15 cellular contexts compared by ENCODE assay signal in genomic region chr18:73279499-73279898, GRCh38.
A peak's percentile ranks its signal among the peaks of the same experiment; 100 is the strongest.
DNase-seq lines count a peak whose midpoint lies in the region; ATAC-seq and TF ChIP-seq lines count a peak whose summit lies in the region.
"Had no signal": no experiment of that assay in that cellular context is flagged by ENCODE, and none has a peak within 500 bp of the region (broad histone marks: within the 10 kb centered on the region; RNA-seq: fewer than 3 reads in every experiment).

No MANE protein-coding gene starts in this region.

- peak; percentile 31; the same call in 1 of the 2 replicates for ATAC-seq in PC-3
- ATAC-seq in GM21737 (IDR thresholded peaks at IDR 0.05; ENCODE audit: unreplicated experiment): no peak
- no peak for ATAC-seq in gastrocnemius medialis

- H3K4me1 ChIP-seq in PC-3 (ENCODE audit: insufficient read depth, low read length) (peaks cover 38% of the 10 kb centered on the region), gastrocnemius medialis (no peaks in the 10 kb centered on the region)

- H3K27me3 ChIP-seq in PC-3 (ENCODE audit: low read length): no peaks in the 10 kb centered on the region
- no peaks in the 10 kb centered on the region for H3K27me3 ChIP-seq in gastrocnemius medialis

- H4K20me1 ChIP-seq in PC-3 (ENCODE audit: low read length): no peaks in the 10 kb centered on the region

- no peaks in the 10 kb centered on the region for H3K79me2 ChIP-seq in PC-3 (ENCODE audit: low read length)

- CTCF ChIA-PET in PC-3 (lab: Charles Lee) (no interaction called here), GM10248 (lab: Yijun Ruan, JAX) (no interaction called here)

- BruUV-seq in PC-3 (replicated peaks; lab: Mats Ljungman, UMichigan): no TSS peak

- H3K9me3 ChIP-seq in PC-3 (ENCODE audit: low read length) (no peaks in the 10 kb centered on the region), gastrocnemius medialis (no peaks in the 10 kb centered on the region)

- H3K4me2 ChIP-seq in PC-3 (ENCODE audit: low read length): 0 out of 2 replicates have a peak overlapping the region, but pooled peaks have one; percentile 23

- POLR2A ChIA-PET in PC-3 (lab: Charles Lee; ENCODE audit: unreplicated experiment) (interaction anchor here (0.5 to 0.6 kb wide), 3 partner anchors 34 to 1096 kb away, joined by 3 to 8 read pairs (median 5); no protein-coding TSS in a partner anchor), GM10248 (lab: Yijun Ruan, JAX) (no interaction called here)

- H3K36me3 ChIP-seq in PC-3 (ENCODE audit: low read depth, low read length) (no peaks in the 10 kb centered on the region), gastrocnemius medialis (no peaks in the 10 kb centered on the region)

- no peak for TF ChIP-seq CTCF in PC-3 (conservative IDR thresholded peaks at IDR 0.05; ENCODE audit: low read depth, low read length)
- TF ChIP-seq CTCF in fibroblast of the aortic adventitia (IDR thresholded peaks at IDR 0.05; ENCODE audit: insufficient read depth, low read length): no peak
- no peak for TF ChIP-seq CTCF in GM10248 (IDR thresholded peaks at IDR 0.05; ENCODE audit: control extremely low read depth, extremely low read depth, low read depth, missing control alignments)
- TF ChIP-seq CTCF in gastrocnemius medialis (IDR thresholded peaks at IDR 0.05 in 4 of 5, conservative IDR thresholded peaks at IDR 0.05 in 1 of 5): no peak

- H3K4me3 ChIP-seq in PC-3 (ENCODE audit: low read length) (no peak overlapping the region), fibroblast of the aortic adventitia (ENCODE audit: low read depth, low read length) (no peak overlapping the region), gastrocnemius medialis (no peak overlapping the region)

- in situ Hi-C loops in G401 (cut with HindIII; ENCODE audit: low sequenced_read_pairs) (no loop called here), gastrocnemius medialis (cut with MboI; ENCODE audit: low sequenced_read_pairs in 4 of 4) (loop anchor here in 1 of 4 donors (25.0 kb wide), 1 partner anchor 92 kb away; no protein-coding TSS in a partner anchor)

- H3K9ac ChIP-seq in PC-3 (ENCODE audit: low read length): peak overlapping the region; percentile 53; the same call in 1 of the 2 replicates

- DNase-seq in G401 (ENCODE audit: low spot score) (peak; percentile 10), PC-3 (peak; percentile 41), fibroblast of the aortic adventitia (ENCODE audit: low read depth) (peak; percentile 24), mucosa of gallbladder (ENCODE audit: low spot score) (peak; percentile 25), GM10248 (ENCODE audit: extremely low spot score) (no peak), gastrocnemius medialis (no peak)
- DNase-seq: ACHN; CD4-positive, CD25-positive, alpha-beta regulatory T cell; DMS79; Kasumi-1; NCI-H187 treated with DMSO at 0.1 percent for 48 hours; NCI-H345; NCI-H774; SIG-M5 had no signal

- H3K27ac ChIP-seq in PC-3 (ENCODE audit: low read length) (peak overlapping the region; percentile 90), gastrocnemius medialis (no peak overlapping the region)

- intact Hi-C loops in PC-3 (cut with micrococcal nuclease): no loop called here
- intact Hi-C loops in gastrocnemius medialis (cut with DNase I; ENCODE audit: low total_unique reads): no loop called here

- H2AFZ ChIP-seq in PC-3 (ENCODE audit: low read length): peak overlapping the region; percentile 15; the same call in 1 of the 2 replicates

- no peaks in the 10 kb centered on the region for H3K9me2 ChIP-seq in PC-3 (replicated peaks; ENCODE audit: low read length)

- no peaks in the 10 kb centered on the region for H3F3A ChIP-seq in PC-3 (ENCODE audit: low read length, unreplicated experiment)

- TF ChIP-seq POLR2A in gastrocnemius medialis (IDR thresholded peaks at IDR 0.05): no peak

Comparison
In these comparisons a context has a peak if more than half of its experiments do, and no peak if none do; other contexts are left out.
1. DNase-seq: peak in G401 (single experiment), PC-3 (single experiment), fibroblast of the aortic adventitia (single experiment) and mucosa of gallbladder (single experiment); none in GM10248 (single experiment) and gastrocnemius medialis (0 of 2).